8 cellular contexts compared by ENCODE assay signal in the genomic region with DNA sequence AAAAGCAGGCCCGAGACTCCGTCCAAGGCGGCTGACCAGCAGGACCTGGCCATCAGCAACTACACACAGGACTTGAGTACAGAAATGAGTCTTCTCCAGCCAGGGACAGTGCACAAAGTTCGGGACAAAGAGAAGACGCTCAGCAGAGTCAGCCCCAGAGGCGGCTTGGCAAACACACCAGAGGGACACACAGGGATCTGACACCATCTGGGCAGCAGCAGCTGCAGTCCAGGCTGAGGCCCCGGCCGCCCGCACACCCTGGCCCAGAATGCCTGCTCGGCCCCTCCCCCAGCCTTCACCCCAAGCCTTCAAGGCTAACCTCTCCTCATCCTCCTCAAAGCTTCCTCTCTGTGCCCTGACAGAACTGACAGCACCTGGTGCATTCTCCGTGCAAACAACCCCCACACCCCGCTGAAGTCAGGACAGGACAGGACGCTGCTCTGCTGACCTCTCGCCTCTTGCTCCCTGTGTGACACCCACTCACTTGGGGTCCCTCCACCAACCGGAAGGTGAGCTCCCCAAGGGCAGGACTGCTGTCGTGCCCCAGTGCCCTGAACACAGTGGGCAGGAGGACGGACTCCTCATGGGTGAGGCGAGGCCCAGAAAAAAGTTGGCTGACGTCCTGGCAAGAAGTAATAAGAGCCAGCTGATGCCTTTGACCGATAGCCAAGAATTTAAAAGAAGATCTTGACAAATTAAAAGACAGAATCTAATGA.
DNase-seq lines count a peak whose midpoint lies in the region; ATAC-seq and TF ChIP-seq lines count a peak whose summit lies in the region.

No MANE protein-coding gene starts in this region.

- peak overlapping the region; percentile 35 for H3K4me3 ChIP-seq in HFF-Myc (replicated peaks; ENCODE audit: low read depth, low read length)
- no peak overlapping the region for H3K4me3 ChIP-seq in lower leg skin (ENCODE audit: low read depth, poor library complexity, severe bottlenecking)

- ATAC-seq in HG03565 (IDR thresholded peaks at IDR 0.05; ENCODE audit: unreplicated experiment), result no peak

- no peak for TF ChIP-seq CTCF in HFF-Myc (IDR thresholded peaks at IDR 0.05; ENCODE audit: low read depth, low read length, missing control alignments)
- no peak for TF ChIP-seq CTCF in lower leg skin (IDR thresholded peaks at IDR 0.05)

- TF ChIP-seq POLR2A in lower leg skin (IDR thresholded peaks at IDR 0.05), result no peak

- DNase-seq in HFF-Myc (ENCODE audit: extremely low read depth, low read depth), result peak; percentile 70
- DNase-seq in caudate nucleus (lab: John Stamatoyannopoulos, UW), result no peak
- DNase-seq in lower leg skin (ENCODE audit: low spot score in 2 of 2), result peak; percentile 64 to 91
- peak; percentile 55 for DNase-seq in stromal cell of bone marrow (ENCODE audit: low read depth)
- DNase-seq in NCI-H2107 (lab: John Stamatoyannopoulos, UW), result no peak
- DNase-seq in NCI-H2029 treated with DMSO at 0.1 percent for 48 hours (lab: John Stamatoyannopoulos, UW), result no peak
- DNase-seq in activated CD4-positive, alpha-beta T cell treated with anti-CD3 and anti-CD28 coated beads for 4 hours, result no peak

- intact Hi-C loops in lower leg skin (cut with DNase I; ENCODE audit: low total_unique reads), result no loop called here

- WGBS in lower leg skin, 2 donors, result 26 to 30% methylated on average over 20 of the region's 20 CpGs

- H3K27ac ChIP-seq in caudate nucleus (ENCODE audit: low read depth, low read length), result peak overlapping the region; percentile 42

Comparison
In these comparisons a context has a peak if more than half of its experiments do, and no peak if none do; other contexts are left out.
1. DNase-seq: peak in HFF-Myc (single experiment), lower leg skin (2 of 2) and stromal cell of bone marrow (single experiment); none in caudate nucleus (0 of 61), NCI-H2107 (single experiment), NCI-H2029 treated with DMSO at 0.1 percent for 48 hours (single experiment) and activated CD4-positive, alpha-beta T cell treated with anti-CD3 and anti-CD28 coated beads for 4 hours (0 of 2).